8 cellular contexts compared by ENCODE assay signal in the genomic region with DNA sequence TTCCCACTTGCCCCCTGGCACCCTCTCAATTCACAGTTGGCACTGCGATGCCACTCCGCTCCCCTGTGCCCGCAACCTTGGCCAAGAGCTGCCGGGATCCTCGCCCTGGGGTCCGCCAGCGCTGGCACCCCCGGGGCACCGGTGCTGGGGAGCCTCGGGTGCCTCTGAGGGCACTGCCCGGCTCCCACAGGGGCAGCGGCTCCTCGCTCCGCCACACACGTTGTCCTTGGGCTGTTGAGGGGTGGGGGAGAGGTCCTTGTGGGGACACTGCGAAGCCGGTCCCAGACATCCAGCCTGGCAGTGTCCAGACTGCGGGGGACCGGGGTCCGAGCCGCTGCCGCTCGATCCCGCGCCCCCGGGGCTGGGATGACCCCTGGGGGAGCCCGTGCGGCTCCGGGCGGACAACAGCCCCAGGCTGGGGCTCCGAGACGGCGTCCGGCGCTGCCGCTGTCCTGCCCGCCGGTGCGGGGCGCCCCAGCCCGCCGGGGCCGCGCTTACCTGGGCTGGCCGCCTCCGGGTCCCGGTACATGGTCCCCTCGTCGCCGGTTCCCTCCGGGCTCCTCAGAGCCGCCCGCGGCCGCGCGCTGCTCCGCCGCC. TPM values are rescaled to one million over a fixed set of nuclear protein-coding genes. Genes with fewer than 3 reads are reported as not detected.
DNase-seq lines count a peak whose midpoint lies in the region; ATAC-seq, FAIRE-seq and TF ChIP-seq lines count a peak whose summit lies in the region.

No MANE protein-coding gene starts in this region.

- intact Hi-C loops in activated CD4-positive, alpha-beta T cell treated with anti-CD3 and anti-CD28 coated beads, Interleukin-2, amount 10 ng/mL, durations not matched to agents 24 days and 14 days (cut with micrococcal nuclease): loop anchor here (2.0 kb wide), 1 partner anchor 72 kb away; the partner anchor contains the start of gene LRRC10B
- intact Hi-C loops in thyroid gland (cut with DNase I): loop anchor here (2.0 to 5.0 kb wide), 2 partner anchors 47 to 56 kb away; no protein-coding TSS in a partner anchor

- TF ChIP-seq POLR2A in thyroid gland (IDR thresholded peaks at IDR 0.05): no peak

- H3K9me3 ChIP-seq in keratinocyte (ENCODE audit: control insufficient read depth, low read depth, low read length) (no peaks in the 10 kb centered on the region), thyroid gland (no peaks in the 10 kb centered on the region)

- peak overlapping the region; percentile 47 for H3K9ac ChIP-seq in keratinocyte (ENCODE audit: control insufficient read depth, extremely low read depth, insufficient read depth, low read length)

- H3K4me1 Mint-ChIP-seq in activated CD4-positive, alpha-beta T cell treated with anti-CD3 and anti-CD28 coated beads, Interleukin-2, amount 10 ng/mL, durations not matched to agents 24 days and 14 days: peaks cover 8% of the 10 kb centered on the region
- peaks cover 52% of the 10 kb centered on the region for H3K4me1 Mint-ChIP-seq in WTC11

- peak overlapping the region; percentile 69 for H3K4me2 ChIP-seq in keratinocyte (ENCODE audit: control insufficient read depth, extremely low read depth, insufficient read depth, low read depth, low read length)

- peaks cover 4% of the 10 kb centered on the region for H4K20me1 ChIP-seq in keratinocyte (ENCODE audit: control insufficient read depth, extremely low read depth, insufficient read depth, low read length)

- no peaks in the 10 kb centered on the region for H3K79me2 ChIP-seq in keratinocyte (ENCODE audit: control insufficient read depth, insufficient read depth, low read length)

- dilution Hi-C loops in keratinocyte (cut with MboI; ENCODE audit: extremely low pct_ligation_motif_present, low sequenced_read_pairs): no loop called here

- no peak overlapping the region for H2AFZ ChIP-seq in keratinocyte (ENCODE audit: control insufficient read depth, low read length)

- TF ChIP-seq CTCF in WTC11 (IDR thresholded peaks at IDR 0.05) (no peak), keratinocyte (optimal IDR thresholded peaks at IDR 0.05 in 1 of 3, IDR thresholded peaks at IDR 0.05 in 1 of 3, conservative IDR thresholded peaks at IDR 0.05 in 1 of 3; ENCODE audit: extremely low read depth in 1 of 3, insufficient read depth in 2 of 3, low read length in 3 of 3) (peak in 2 of 3 experiments; percentile 26 to 47), thyroid gland (IDR thresholded peaks at IDR 0.05) (peak in 1 of 6 experiments; percentile 4)

- peak; percentile 5 for ATAC-seq in WTC11
- ATAC-seq in GM21447 (IDR thresholded peaks at IDR 0.05; ENCODE audit: unreplicated experiment): no peak

- peak overlapping the region; percentile 62 for H3K4me3 Mint-ChIP-seq in activated CD4-positive, alpha-beta T cell treated with anti-CD3 and anti-CD28 coated beads, Interleukin-2, amount 10 ng/mL, durations not matched to agents 24 days and 14 days
- H3K4me3 Mint-ChIP-seq in WTC11: peak overlapping the region; percentile 79

- no peaks in the 10 kb centered on the region for H3K36me3 Mint-ChIP-seq in activated CD4-positive, alpha-beta T cell treated with anti-CD3 and anti-CD28 coated beads, Interleukin-2, amount 10 ng/mL, durations not matched to agents 24 days and 14 days (ENCODE audit: low read depth)
- no peaks in the 10 kb centered on the region for H3K36me3 Mint-ChIP-seq in WTC11

- H3K9me1 ChIP-seq in keratinocyte (ENCODE audit: control insufficient read depth, extremely low read depth, insufficient read depth, low read length): no peaks in the 10 kb centered on the region

- WGBS in thyroid gland, 2 donors: 2 to 4% methylated on average over 8 to 9 of the region's 59 CpGs

- POLR2A ChIA-PET in WTC11 (lab: Charles Lee): no interaction called here

- H3K4me3 ChIP-seq in keratinocyte (ENCODE audit: control insufficient read depth in 2 of 3, extremely low read depth in 1 of 3, insufficient read depth in 2 of 3, low read depth in 1 of 3, low read length in 3 of 3) (peak overlapping the region; percentile 51 to 59 (median 51)), thyroid gland (replicated peaks in 1 of 3) (peak overlapping the region in 1 of 3 donors; percentile 55)

- no peaks in the 10 kb centered on the region for H3K36me3 ChIP-seq in keratinocyte (ENCODE audit: control insufficient read depth in 2 of 2, extremely low read depth in 1 of 2, insufficient read depth in 2 of 2, low read length in 2 of 2)
- H3K36me3 ChIP-seq in thyroid gland: no peaks in the 10 kb centered on the region

- H3K4me1 ChIP-seq in keratinocyte (ENCODE audit: control insufficient read depth, extremely low read depth, insufficient read depth, low read length) (peaks cover 3% of the 10 kb centered on the region), thyroid gland (peaks cover 0 to 24% of the 10 kb centered on the region in 2 donors)

- no peak for FAIRE-seq in keratinocyte (lab: Jason Lieb, UNC)

- H3K27ac Mint-ChIP-seq in activated CD4-positive, alpha-beta T cell treated with anti-CD3 and anti-CD28 coated beads, Interleukin-2, amount 10 ng/mL, durations not matched to agents 24 days and 14 days: no peak overlapping the region
- H3K27ac Mint-ChIP-seq in WTC11: no peak overlapping the region

- H3K27ac ChIP-seq in keratinocyte (ENCODE audit: control insufficient read depth, insufficient read depth, low read length): no peak overlapping the region
- no peak overlapping the region for H3K27ac ChIP-seq in thyroid gland

- peaks cover 52% of the 10 kb centered on the region for H3K27me3 Mint-ChIP-seq in activated CD4-positive, alpha-beta T cell treated with anti-CD3 and anti-CD28 coated beads, Interleukin-2, amount 10 ng/mL, durations not matched to agents 24 days and 14 days
- H3K27me3 Mint-ChIP-seq in WTC11 (ENCODE audit: low read depth): peaks cover 53% of the 10 kb centered on the region

- DNase-seq in activated CD4-positive, alpha-beta T cell treated with anti-CD3 and anti-CD28 coated beads, Interleukin-2, amount 10 ng/mL, durations not matched to agents 24 days and 14 days: no peak
- no peak for DNase-seq in activated CD4-positive, alpha-beta T cell treated with anti-CD3 and anti-CD28 coated beads, Interleukin-2, amount 50 U/mL, for 1 hour
- DNase-seq in WTC11 (ENCODE audit: low spot score) (peak; percentile 36), keratinocyte (ENCODE audit: low read depth, low spot score) (no peak), thyroid gland (peak; percentile 22 to 28), mesenteric fat pad (ENCODE audit: low spot score) (no peak), cerebellar nuclear complex (lab: John Stamatoyannopoulos, UW) (no peak)

- CTCF ChIA-PET in WTC11 (lab: Charles Lee): interaction anchor here (0.6 to 1.0 kb wide), 6 partner anchors 13 to 107 kb away, joined by 3 to 4 read pairs (median 3); no protein-coding TSS in a partner anchor

- H3K27me3 ChIP-seq in keratinocyte (ENCODE audit: control insufficient read depth, extremely low read depth, insufficient read depth, low read length) (peaks cover 40% of the 10 kb centered on the region), thyroid gland (no peaks in the 10 kb centered on the region)

- no peaks in the 10 kb centered on the region for H3K9me3 Mint-ChIP-seq in activated CD4-positive, alpha-beta T cell treated with anti-CD3 and anti-CD28 coated beads, Interleukin-2, amount 10 ng/mL, durations not matched to agents 24 days and 14 days
- no peaks in the 10 kb centered on the region for H3K9me3 Mint-ChIP-seq in WTC11

TF ChIP-seq in WTC11, 78 proteins besides CTCF, POLR2A, EP300 and RAD21:
- TF ChIP-seq ZBTB21 (CRISPR knock-in tag; IDR thresholded peaks at IDR 0.05; ENCODE audit: borderline replicate concordance) (no peak), OVOL2 (CRISPR knock-in tag; IDR thresholded peaks at IDR 0.05; ENCODE audit: borderline replicate concordance) (no peak), ZNF232 (CRISPR knock-in tag; IDR thresholded peaks at IDR 0.05) (no peak), HMGXB4 (CRISPR knock-in tag; IDR thresholded peaks at IDR 0.05) (peak; percentile 26; the same call in 1 of the 2 replicates)
TF ChIP-seq in WTC11: peak in this region for 1.

RNA-seq across cellular contexts. Expression of gene SYT7, which starts 0.5 kb away (rescaled TPM):
- total RNA-seq in activated CD4-positive, alpha-beta T cell treated with anti-CD3 and anti-CD28 coated beads, Interleukin-2, amount 10 ng/mL, durations not matched to agents 24 days and 14 days: 0.23 and 0.43 TPM in 2 replicates
- total RNA-seq in WTC11 (2021) (12.5 to 18.9 TPM (median 18.2 TPM) in 3 replicates), thyroid gland (10 to 100 TPM in 2 of 4 donors, 1 to 10 TPM in 2; 5.2 to 12.6 (median 8.8) TPM), mesenteric fat pad (2.4 TPM)
- polyA plus RNA-seq in keratinocyte: 2.0 to 4.4 TPM (median 2.6 TPM) in 3 replicates
- polyA plus RNA-seq in keratinocyte (2011; ENCODE audit: low read depth): 3.2 TPM
- 2.3 and 4.0 TPM in 2 replicates for polyA plus RNA-seq in keratinocyte (2011; cell fraction: cytosol; rRNA removed)
- polyA plus RNA-seq in keratinocyte (2011; cell fraction: nucleus; rRNA removed): 4.4 and 6.4 TPM in 2 replicates
- polyA plus RNA-seq in keratinocyte (2012; ENCODE audit: low replicate concordance): 3.1 and 3.3 TPM in 2 replicates
- 2.0 to 8.5 TPM (median 4.3 TPM) in 3 replicates for polyA minus RNA-seq in keratinocyte
- polyA minus RNA-seq in keratinocyte (2011; cell fraction: cytosol; rRNA and poly(A)+ RNA removed): 4.2 TPM
- 3.7 and 6.8 TPM in 2 replicates for polyA minus RNA-seq in keratinocyte (2011; cell fraction: nucleus; rRNA and poly(A)+ RNA removed)

Comparison
In these comparisons a context has a peak if more than half of its experiments do, and no peak if none do; other contexts are left out.
1. DNase-seq: peak in WTC11 (single experiment) and thyroid gland (2 of 2); none in activated CD4-positive, alpha-beta T cell treated with anti-CD3 and anti-CD28 coated beads, Interleukin-2, amount 10 ng/mL, durations not matched to agents 24 days and 14 days (single experiment), activated CD4-positive, alpha-beta T cell treated with anti-CD3 and anti-CD28 coated beads, Interleukin-2, amount 50 U/mL, for 1 hour (single experiment), keratinocyte (single experiment), mesenteric fat pad (single experiment) and cerebellar nuclear complex (0 of 2).